ENCODE assay signal across 8 cellular contexts in the genomic region with DNA sequence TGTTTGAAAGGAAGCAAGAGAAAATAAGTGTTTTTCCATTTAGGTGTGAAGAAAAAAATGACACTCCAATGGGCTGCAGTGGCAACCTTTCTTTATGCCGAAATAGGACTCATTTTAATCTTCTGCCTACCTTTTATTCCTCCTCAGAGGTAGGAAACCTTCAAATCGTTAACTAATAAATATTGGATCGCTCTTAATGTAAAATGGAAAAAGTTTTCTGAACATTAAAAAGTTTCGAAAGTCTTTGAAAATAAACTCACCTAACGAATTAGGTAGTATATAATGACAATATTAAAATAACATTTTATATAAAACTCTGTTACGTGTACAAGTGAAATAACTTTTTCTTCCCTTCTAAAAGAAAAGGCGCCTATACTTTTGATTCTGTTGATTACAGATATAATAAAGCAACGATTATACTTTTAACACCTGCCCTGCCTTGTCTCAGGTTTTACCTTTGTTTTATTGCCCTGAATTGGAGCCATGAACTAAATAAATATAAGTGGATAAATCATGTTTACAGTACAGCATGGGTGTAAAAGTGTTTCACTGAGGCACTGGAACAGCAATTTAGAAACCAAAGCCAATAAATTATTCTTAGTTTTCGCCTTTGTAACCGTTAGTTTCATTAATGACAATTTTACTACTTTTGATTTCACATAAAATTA. TPM values are rescaled to one million over a fixed set of nuclear protein-coding genes. Genes with fewer than 3 reads are reported as not detected.
DNase-seq lines count a peak whose midpoint lies in the region; ATAC-seq, FAIRE-seq and TF ChIP-seq lines count a peak whose summit lies in the region.

No MANE protein-coding gene starts in this region.

- no peak for TF ChIP-seq EP300 in suprapubic skin (IDR thresholded peaks at IDR 0.05)

- H3K4me3 ChIP-seq in kidney (ENCODE audit: low read length in 2 of 2): peak overlapping the region; percentile 80 to 88
- H3K4me3 ChIP-seq in suprapubic skin: peak overlapping the region; percentile 73

- DNase-seq in T-helper 2 cell treated with Interferon-gamma antibody and Interleukin-4, amounts not matched to agents 5 μg/mL and 100 μg/mL, for 36 hours (ENCODE audit: low spot score): no peak
- DNase-seq in T-helper 2 cell (no peak), kidney (no peak), suprapubic skin (ENCODE audit: low spot score in 2 of 2) (no peak), AG08395 (ENCODE audit: low spot score) (no peak), NCI-H1048 (lab: John Stamatoyannopoulos, UW) (no peak)
- DNase-seq in activated naive CD8-positive, alpha-beta T cell treated with anti-CD3 and anti-CD28 coated beads for 36 hours: no peak

- H3K36me3 Mint-ChIP-seq in T-helper 2 cell treated with Interferon-gamma antibody and Interleukin-4, amounts not matched to agents 5 μg/mL and 100 μg/mL, for 36 hours (ENCODE audit: low read depth): peaks cover 17% of the 10 kb centered on the region
- peaks cover 19% of the 10 kb centered on the region for H3K36me3 Mint-ChIP-seq in activated naive CD8-positive, alpha-beta T cell treated with anti-CD3 and anti-CD28 coated beads for 36 hours

- intact Hi-C loops in kidney (cut with DNase I): no loop called here

- H3K27me3 Mint-ChIP-seq in T-helper 2 cell treated with Interferon-gamma antibody and Interleukin-4, amounts not matched to agents 5 μg/mL and 100 μg/mL, for 36 hours (ENCODE audit: low read depth): no peaks in the 10 kb centered on the region
- no peaks in the 10 kb centered on the region for H3K27me3 Mint-ChIP-seq in activated naive CD8-positive, alpha-beta T cell treated with anti-CD3 and anti-CD28 coated beads for 36 hours

- H3K9me3 Mint-ChIP-seq in T-helper 2 cell treated with Interferon-gamma antibody and Interleukin-4, amounts not matched to agents 5 μg/mL and 100 μg/mL, for 36 hours: no peaks in the 10 kb centered on the region
- no peaks in the 10 kb centered on the region for H3K9me3 Mint-ChIP-seq in activated naive CD8-positive, alpha-beta T cell treated with anti-CD3 and anti-CD28 coated beads for 36 hours

- H3K4me1 Mint-ChIP-seq in T-helper 2 cell treated with Interferon-gamma antibody and Interleukin-4, amounts not matched to agents 5 μg/mL and 100 μg/mL, for 36 hours (ENCODE audit: low read depth): peaks cover 20% of the 10 kb centered on the region
- peaks cover 17% of the 10 kb centered on the region for H3K4me1 Mint-ChIP-seq in activated naive CD8-positive, alpha-beta T cell treated with anti-CD3 and anti-CD28 coated beads for 36 hours

- H3K27ac ChIP-seq in kidney (ENCODE audit: low read depth in 2 of 2, low read length in 2 of 2): peak overlapping the region; percentile 16 to 76
- peak overlapping the region; percentile 91 for H3K27ac ChIP-seq in suprapubic skin

- TF ChIP-seq POLR2A in suprapubic skin (IDR thresholded peaks at IDR 0.05): no peak

- H3K9me3 ChIP-seq in kidney (ENCODE audit: control insufficient read depth in 1 of 2, low read length in 2 of 2) (no peaks in the 10 kb centered on the region), suprapubic skin (no peaks in the 10 kb centered on the region)

- no peak for FAIRE-seq in kidney (lab: Jason Lieb, UNC)

- 23% methylated on average over 10 of the region's 10 CpGs for WGBS in suprapubic skin

- no peaks in the 10 kb centered on the region for H3K27me3 ChIP-seq in suprapubic skin

- H3K4me1 ChIP-seq in kidney (ENCODE audit: control insufficient read depth in 1 of 2, insufficient read depth in 1 of 2, low read depth in 1 of 2, low read length in 2 of 2): peaks cover 3 to 4% of the 10 kb centered on the region in 2 donors
- H3K4me1 ChIP-seq in suprapubic skin: peaks cover 30% of the 10 kb centered on the region

- peak overlapping the region; percentile 27 to 85 for H3K9ac ChIP-seq in kidney (ENCODE audit: low read length in 2 of 2)

- H3K36me3 ChIP-seq in kidney (ENCODE audit: control insufficient read depth in 1 of 2, insufficient read depth in 2 of 2, low read length in 2 of 2) (peaks cover 0 to 4% of the 10 kb centered on the region in 2 donors), suprapubic skin (peaks cover 13% of the 10 kb centered on the region)

- TF ChIP-seq CTCF in kidney (IDR thresholded peaks at IDR 0.05; ENCODE audit: borderline replicate concordance, extremely low read depth, insufficient read depth): no peak
- no peak for TF ChIP-seq CTCF in suprapubic skin (IDR thresholded peaks at IDR 0.05)

- ATAC-seq in HG03457 (IDR thresholded peaks at IDR 0.05; ENCODE audit: unreplicated experiment): no peak

- peak overlapping the region; percentile 74 for H3K27ac Mint-ChIP-seq in T-helper 2 cell treated with Interferon-gamma antibody and Interleukin-4, amounts not matched to agents 5 μg/mL and 100 μg/mL, for 36 hours
- peak overlapping the region; percentile 38 for H3K27ac Mint-ChIP-seq in activated naive CD8-positive, alpha-beta T cell treated with anti-CD3 and anti-CD28 coated beads for 36 hours

- peak overlapping the region; percentile 79 for H3K4me3 Mint-ChIP-seq in T-helper 2 cell treated with Interferon-gamma antibody and Interleukin-4, amounts not matched to agents 5 μg/mL and 100 μg/mL, for 36 hours
- H3K4me3 Mint-ChIP-seq in activated naive CD8-positive, alpha-beta T cell treated with anti-CD3 and anti-CD28 coated beads for 36 hours: peak overlapping the region; percentile 76

RNA-seq across cellular contexts. Expression of gene BCAP29, which starts 0.8 kb away (rescaled TPM):
- 10 to 100 TPM; 23.8 to 25.7 TPM for total RNA-seq in activated naive CD8-positive, alpha-beta T cell treated with anti-CD3 and anti-CD28 coated beads for 36 hours
- total RNA-seq in kidney (50.2 TPM), suprapubic skin (100 to 1,000 TPM in 1 of 4 donors, 10 to 100 TPM in 3; 36.9 to 107 (median 64.3) TPM)
- 31.2 TPM for polyA plus RNA-seq in kidney (ENCODE audit: insufficient read depth, low read depth, low replicate concordance)

RNA-seq across cellular contexts. Expression of gene DUS4L, which starts 17.1 kb away (rescaled TPM):
- 10 to 100 TPM; 14.5 to 15.3 TPM for total RNA-seq in activated naive CD8-positive, alpha-beta T cell treated with anti-CD3 and anti-CD28 coated beads for 36 hours
- total RNA-seq in kidney (8.4 TPM), suprapubic skin (10 to 100 TPM in 1 of 4 donors, 1 to 10 TPM in 3; 6.0 to 11.0 (median 7.8) TPM)
- polyA plus RNA-seq in kidney (ENCODE audit: insufficient read depth, low read depth, low replicate concordance): 7.3 TPM

RNA-seq across cellular contexts. Expression of gene COG5, which starts 17.1 kb away (rescaled TPM):
- total RNA-seq in activated naive CD8-positive, alpha-beta T cell treated with anti-CD3 and anti-CD28 coated beads for 36 hours: 10 to 100 TPM; 29.6 TPM
- total RNA-seq in kidney: 45.7 TPM
- 8.6 TPM for polyA plus RNA-seq in kidney (ENCODE audit: insufficient read depth, low read depth, low replicate concordance)
- total RNA-seq in suprapubic skin: 10 to 100 TPM; 31.1 to 60.1 (median 53.7) TPM
